In genomic region chr14:61211476-61212262, GRCh38 we compare ENCODE assay signal across 11 cellular contexts.
DNase-seq lines count a peak whose midpoint lies in the region; ATAC-seq and TF ChIP-seq lines count a peak whose summit lies in the region.
"Had no signal": no experiment of that assay in that cellular context is flagged by ENCODE, and none has a peak within 500 bp of the region (broad histone marks: within the 10 kb centered on the region; RNA-seq: fewer than 3 reads in every experiment).

No MANE protein-coding gene starts in this region.

- no peak overlapping the region for H3K27ac ChIP-seq in osteoblast (ENCODE audit: low read depth, low read length)

- H3K36me3 ChIP-seq in osteoblast (ENCODE audit: insufficient read depth, low read length), result no peaks in the 10 kb centered on the region

- no peak for ATAC-seq in HG02973 (IDR thresholded peaks at IDR 0.05; ENCODE audit: unreplicated experiment)

- peak; percentile 20 for DNase-seq in EH (ENCODE audit: low read depth)
- peak; percentile 68 for DNase-seq in NCI-H146 (lab: John Stamatoyannopoulos, UW)
- DNase-seq in NCI-H510A treated with DMSO at 0.1 percent for 48 hours (lab: John Stamatoyannopoulos, UW), result peak; percentile 89
- peak; percentile 82 for DNase-seq in left kidney (ENCODE audit: low read depth, low spot score)
- no peak for DNase-seq in osteoblast (ENCODE audit: insufficient read length, low spot score, missing footprints)
- no peak for DNase-seq in medulla oblongata (ENCODE audit: extremely low spot score)
- no peak for DNase-seq in mucosa of gallbladder (ENCODE audit: low spot score)
- DNase-seq: activated T-cell treated with anti-CD3 and anti-CD28 coated beads, Interleukin-2, amount 50 U/mL, for 1 hour; cerebellar nuclear complex; DMS 273 treated with DMSO at 0.1 percent for 48 hours had no signal

- peaks cover 32% of the 10 kb centered on the region for H3K4me1 ChIP-seq in osteoblast (ENCODE audit: insufficient read depth, low read length)

- TF ChIP-seq CTCF in osteoblast (IDR thresholded peaks at IDR 0.05; ENCODE audit: extremely low read depth, low read depth, low read length), result no peak

- H3K9me3 ChIP-seq in osteoblast (ENCODE audit: low read depth, low read length), result no peaks in the 10 kb centered on the region

- H3K79me2 ChIP-seq in osteoblast (ENCODE audit: insufficient read depth, low read length), result no peaks in the 10 kb centered on the region

- H4K20me1 ChIP-seq in osteoblast (ENCODE audit: insufficient read depth, low read length), result no peaks in the 10 kb centered on the region

- H3K27me3 ChIP-seq in osteoblast (ENCODE audit: insufficient read depth, low read length), result no peaks in the 10 kb centered on the region

- no peak overlapping the region for H3K4me3 ChIP-seq in osteoblast (ENCODE audit: insufficient read depth, low read length)

- H3K4me2 ChIP-seq in osteoblast (ENCODE audit: insufficient read depth, low read length), result no peak overlapping the region

- no peak overlapping the region for H2AFZ ChIP-seq in osteoblast (ENCODE audit: low read length)

Comparison
In these comparisons a context has a peak if more than half of its experiments do, and no peak if none do; other contexts are left out.
1. DNase-seq: peak in EH (single experiment), NCI-H146 (single experiment), NCI-H510A treated with DMSO at 0.1 percent for 48 hours (single experiment) and left kidney (single experiment); none in osteoblast (single experiment), medulla oblongata (single experiment) and mucosa of gallbladder (single experiment).